ENCODE assay signal across 9 cellular contexts in the genomic region with DNA sequence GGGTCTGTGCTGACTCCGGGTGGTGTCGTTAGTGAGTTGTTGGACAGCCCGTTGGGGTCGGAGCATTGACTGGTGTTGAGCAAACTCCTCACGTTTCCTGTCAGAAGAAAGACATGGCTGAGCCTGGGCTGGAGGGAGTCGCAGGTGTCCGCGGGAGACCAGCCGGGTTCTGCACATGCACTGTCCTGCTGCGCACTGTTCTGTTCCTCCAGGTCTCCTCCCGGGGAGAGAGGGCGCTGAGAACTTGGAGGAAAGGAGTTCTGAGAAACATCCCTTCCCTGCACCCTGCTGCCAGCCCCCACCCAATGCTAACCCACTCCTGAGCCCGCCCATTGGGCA. TPM values are rescaled to one million over a fixed set of nuclear protein-coding genes. Genes with fewer than 3 reads are reported as not detected.
A peak's percentile ranks its signal among the peaks of the same experiment; 100 is the strongest.
DNase-seq lines count a peak whose midpoint lies in the region; ATAC-seq, FAIRE-seq and TF ChIP-seq lines count a peak whose summit lies in the region.
"Had no signal": no experiment of that assay in that cellular context is flagged by ENCODE, and none has a peak within 500 bp of the region (broad histone marks: within the 10 kb centered on the region; RNA-seq: fewer than 3 reads in every experiment).

No MANE protein-coding gene starts in this region.

- no peak overlapping the region for H2AFZ ChIP-seq in HepG2 (ENCODE audit: low read length)

- TF ChIP-seq POLR2A in HepG2 (IDR thresholded peaks at IDR 0.05; ENCODE audit: insufficient read depth in 1 of 2, low read depth in 2 of 2, low read length in 2 of 2), result no peak

- H3K79me2 ChIP-seq in HepG2 (ENCODE audit: insufficient read depth, low read length), result no peaks in the 10 kb centered on the region

- H3K36me3 Mint-ChIP-seq in central memory CD8-positive, alpha-beta T cell (ENCODE audit: insufficient read depth), result peaks cover 28% of the 10 kb centered on the region

- TF ChIP-seq RAD21 in liver (IDR thresholded peaks at IDR 0.05), result no peak
- TF ChIP-seq RAD21 in HepG2 (CRISPR knock-in tag; IDR thresholded peaks at IDR 0.05), result no peak

- FAIRE-seq in HepG2 (lab: Jason Lieb, UNC), result no peak

- H3K27ac ChIP-seq in liver (ENCODE audit: low read depth in 1 of 2, low read length in 2 of 2) (no peak overlapping the region), HepG2 (ENCODE audit: extremely low read length, insufficient read depth, low read length) (no peak overlapping the region), mucosa of rectum (ENCODE audit: low read depth in 2 of 2, low read length in 2 of 2) (no peak overlapping the region)

- WGBS in liver, result 45% methylated on average over 13 of the region's 13 CpGs
- 71% methylated on average over 12 of the region's 13 CpGs for WGBS in HepG2 (ENCODE audit: low lambda C conversion rate)

- CTCF ChIA-PET in HepG2 (lab: Yijun Ruan, JAX; ENCODE audit: low intra/inter-chr PET ratio, low total read pairs), result no interaction called here

- no peaks in the 10 kb centered on the region for H4K20me1 ChIP-seq in HepG2 (ENCODE audit: insufficient read depth, low read length)

- peaks cover 17 to 30% (median 20%) of the 10 kb centered on the region in 4 donors for H3K9me3 ChIP-seq in liver (ENCODE audit: control insufficient read depth in 4 of 4, low read length in 3 of 4)
- H3K9me3 ChIP-seq in HepG2 (ENCODE audit: low read length), result peaks cover 86% of the 10 kb centered on the region
- peaks cover 8 to 16% of the 10 kb centered on the region in 2 donors for H3K9me3 ChIP-seq in mucosa of rectum (ENCODE audit: control insufficient read depth in 2 of 2, low read length in 2 of 2)

- no peak overlapping the region for H3K4me2 ChIP-seq in HepG2 (ENCODE audit: low read depth, low read length)

- H3K27ac Mint-ChIP-seq in central memory CD8-positive, alpha-beta T cell (ENCODE audit: low read depth), result peak overlapping the region; percentile 98

- H3K36me3 ChIP-seq in liver (ENCODE audit: control insufficient read depth in 4 of 4, insufficient read depth in 3 of 4, low read depth in 1 of 4, low read length in 3 of 4), result peaks cover 0 to 13% (median 8%) of the 10 kb centered on the region in 4 donors
- H3K36me3 ChIP-seq in HepG2 (replicated peaks in 1 of 2; ENCODE audit: control insufficient read depth in 1 of 2, insufficient read depth in 2 of 2, low read length in 2 of 2), result no peaks in the 10 kb centered on the region
- peaks cover 4 to 14% of the 10 kb centered on the region in 2 donors for H3K36me3 ChIP-seq in mucosa of rectum (ENCODE audit: control insufficient read depth in 2 of 2, insufficient read depth in 2 of 2, low read length in 2 of 2)

- H3K27me3 Mint-ChIP-seq in central memory CD8-positive, alpha-beta T cell, result no peaks in the 10 kb centered on the region

- intact Hi-C loops in HepG2 (cut with micrococcal nuclease; ENCODE audit: unreplicated experiment), result no loop called here

- TF ChIP-seq CTCF in liver (IDR thresholded peaks at IDR 0.05; ENCODE audit: low read depth, low read length, missing input control) (no peak), HepG2 (CRISPR knock-in tag; IDR thresholded peaks at IDR 0.05) (no peak)

- H3K9ac ChIP-seq in liver (ENCODE audit: low read depth in 1 of 2, low read length in 2 of 2), result no peak overlapping the region
- H3K9ac ChIP-seq in HepG2 (ENCODE audit: insufficient read depth, low read depth, low read length), result no peak overlapping the region
- H3K9ac ChIP-seq in mucosa of rectum (ENCODE audit: low read depth in 1 of 2, low read length in 2 of 2), result peak overlapping the region in 1 of 2 donors; percentile 99

- H3K4me3 ChIP-seq in liver (ENCODE audit: low read depth in 1 of 3, low read length in 3 of 3) (peak overlapping the region; percentile 77 to 97 (median 90)), HepG2 (replicated peaks in 1 of 3; ENCODE audit: insufficient read depth in 1 of 3, low read depth in 2 of 3, low read length in 3 of 3) (no peak overlapping the region), mucosa of rectum (ENCODE audit: low read length in 2 of 2) (peak overlapping the region; percentile 81 to 86)

- H3K27me3 ChIP-seq in liver (ENCODE audit: control insufficient read depth in 4 of 4, insufficient read depth in 4 of 4, low read length in 3 of 4) (no peaks in the 10 kb centered on the region), HepG2 (ENCODE audit: control insufficient read depth in 1 of 2, insufficient read depth in 2 of 2, low read length in 2 of 2) (no peaks in the 10 kb centered on the region), mucosa of rectum (ENCODE audit: control insufficient read depth in 2 of 2, insufficient read depth in 2 of 2, low read length in 2 of 2) (no peaks in the 10 kb centered on the region)

- no peak for DNase-seq in HepG2 (ENCODE audit: low spot score)
- DNase-seq in central memory CD8-positive, alpha-beta T cell (ENCODE audit: low spot score in 2 of 2), result no peak

- H3K4me3 Mint-ChIP-seq in central memory CD8-positive, alpha-beta T cell, result peak overlapping the region; percentile 100

- peaks cover 4% of the 10 kb centered on the region for H3K9me3 Mint-ChIP-seq in central memory CD8-positive, alpha-beta T cell

- no peak for TF ChIP-seq EP300 in HepG2 (IDR thresholded peaks at IDR 0.05; ENCODE audit: low read depth in 2 of 2, low read length in 2 of 2)
- TF ChIP-seq EP300 in HepG2 (CRISPR knock-in tag; IDR thresholded peaks at IDR 0.05; ENCODE audit: borderline replicate concordance), result no peak

- in situ Hi-C loops in HepG2 (cut with HindIII; ENCODE audit: extremely low pct_ligation_motif_present, low pct_unique_long_range_greater_than_20kb), result no loop called here

- peaks cover 40% of the 10 kb centered on the region for H3K4me1 Mint-ChIP-seq in central memory CD8-positive, alpha-beta T cell

- peaks cover 4 to 12% (median 8%) of the 10 kb centered on the region in 4 donors for H3K4me1 ChIP-seq in liver (ENCODE audit: control insufficient read depth in 4 of 4, insufficient read depth in 4 of 4, low read length in 3 of 4)
- H3K4me1 ChIP-seq in HepG2 (ENCODE audit: insufficient read depth, low read length), result no peaks in the 10 kb centered on the region
- peaks cover 7 to 9% of the 10 kb centered on the region in 2 donors for H3K4me1 ChIP-seq in mucosa of rectum (ENCODE audit: control insufficient read depth in 2 of 2, insufficient read depth in 2 of 2, low read length in 2 of 2)

- ATAC-seq in HepG2 (no peak), GM19463 (IDR thresholded peaks at IDR 0.05; ENCODE audit: unreplicated experiment) (no peak), GM21529 (IDR thresholded peaks at IDR 0.05; ENCODE audit: unreplicated experiment) (no peak), HG03342 (IDR thresholded peaks at IDR 0.05; ENCODE audit: unreplicated experiment) (no peak), GM21717 (IDR thresholded peaks at IDR 0.05; ENCODE audit: unreplicated experiment) (no peak)
- ATAC-seq in central memory CD8-positive, alpha-beta T cell (replicated peaks; ENCODE audit: extremely low read depth, poor library complexity, severe bottlenecking), result no peak

- POLR2A ChIA-PET in HepG2 (lab: Yijun Ruan, JAX), result no interaction called here

- BruUV-seq in HepG2 (replicated peaks; lab: Mats Ljungman, UMichigan), result no TSS peak

TF ChIP-seq in HepG2, 621 proteins besides CTCF, POLR2A, EP300 and RAD21 (continues in another document):
- TF ChIP-seq ZFP1 (CRISPR knock-in tag; IDR thresholded peaks at IDR 0.05), result no peak

RNA-seq across cellular contexts. Expression of a gene that starts 1.1 kb away (rescaled TPM):
- total RNA-seq in liver (10 to 100 TPM; 12.4 to 15.4 TPM), HepG2 (2016; rRNA removed; fragmentation: Illumina TruSeq; extraction: Trizol) (not detected in 2 replicates)
- polyA plus RNA-seq in liver (1 to 10 TPM; 2.1 to 3.1 TPM), HepG2 (2011; rRNA removed) (not detected in 2 replicates)
- total RNA-seq in HepG2 (2016; cell fraction: cytosol; rRNA removed; fragmentation: Illumina TruSeq; extraction: Trizol; ENCODE audit: low read depth), result not detected in 2 replicates
- not detected in 2 replicates for total RNA-seq in HepG2 (2016; cell fraction: insoluble cytoplasmic fraction; rRNA removed; fragmentation: Illumina TruSeq; extraction: Trizol)
- total RNA-seq in HepG2 (2016; cell fraction: membrane; rRNA removed; fragmentation: Illumina TruSeq; extraction: Trizol), result not detected in 2 replicates
- total RNA-seq in HepG2 (2016; cell fraction: nucleus; rRNA removed; fragmentation: Illumina TruSeq; extraction: Trizol), result not detected in 2 replicates
- not detected in 2 replicates for polyA plus RNA-seq in HepG2 (2011; cell fraction: cytosol; rRNA removed)
- polyA plus RNA-seq in HepG2 (2011; cell fraction: nucleus; rRNA removed), result not detected in 2 replicates
- polyA plus RNA-seq in HepG2 (2012), result not detected in 2 replicates
- polyA plus RNA-seq in HepG2 (2016; cell fraction: cytosol; fragmentation: Illumina TruSeq; extraction: Trizol; ENCODE audit: low read depth), result not detected in 2 replicates
- polyA plus RNA-seq in HepG2 (2016; cell fraction: insoluble cytoplasmic fraction; fragmentation: Illumina TruSeq; extraction: Trizol; ENCODE audit: low read depth), result not detected in 2 replicates
- polyA plus RNA-seq in HepG2 (2016; cell fraction: membrane; fragmentation: Illumina TruSeq; extraction: Trizol; ENCODE audit: low read depth), result not detected in 2 replicates
- polyA plus RNA-seq in HepG2 (2016; cell fraction: nucleus; fragmentation: Illumina TruSeq; extraction: Trizol; ENCODE audit: insufficient read depth, low read depth), result not detected in 2 replicates
- polyA minus RNA-seq in HepG2 (2011; rRNA and poly(A)+ RNA removed; ENCODE audit: low replicate concordance), result not detected in 2 replicates
- polyA minus RNA-seq in HepG2 (2011; cell fraction: cytosol; rRNA and poly(A)+ RNA removed), result not detected in 2 replicates
- not detected in 2 replicates for polyA minus RNA-seq in HepG2 (2011; cell fraction: nucleus; rRNA and poly(A)+ RNA removed)

RNA-seq across cellular contexts. Expression of a gene that starts 33.5 kb away (rescaled TPM):
- total RNA-seq in liver, result under 1 TPM in 1 of 2 donors, not detected in 1; 0.89 TPM
- not detected for polyA plus RNA-seq in liver
- total RNA-seq in HepG2 (2016; rRNA removed; fragmentation: Illumina TruSeq; extraction: Trizol), result not detected in 2 replicates
- total RNA-seq in HepG2 (2016; cell fraction: cytosol; rRNA removed; fragmentation: Illumina TruSeq; extraction: Trizol; ENCODE audit: low read depth), result not detected in 2 replicates
- total RNA-seq in HepG2 (2016; cell fraction: insoluble cytoplasmic fraction; rRNA removed; fragmentation: Illumina TruSeq; extraction: Trizol), result not detected in 2 replicates
- total RNA-seq in HepG2 (2016; cell fraction: membrane; rRNA removed; fragmentation: Illumina TruSeq; extraction: Trizol), result not detected in 2 replicates
- not detected in 2 replicates for total RNA-seq in HepG2 (2016; cell fraction: nucleus; rRNA removed; fragmentation: Illumina TruSeq; extraction: Trizol)
- polyA plus RNA-seq in HepG2 (2011; rRNA removed), result not detected in 2 replicates
- polyA plus RNA-seq in HepG2 (2011; cell fraction: cytosol; rRNA removed), result not detected in 2 replicates
- polyA plus RNA-seq in HepG2 (2011; cell fraction: nucleus; rRNA removed), result not detected in 2 replicates
- polyA plus RNA-seq in HepG2 (2012), result not detected in 2 replicates
- polyA plus RNA-seq in HepG2 (2016; cell fraction: cytosol; fragmentation: Illumina TruSeq; extraction: Trizol; ENCODE audit: low read depth), result not detected in 2 replicates
- polyA plus RNA-seq in HepG2 (2016; cell fraction: insoluble cytoplasmic fraction; fragmentation: Illumina TruSeq; extraction: Trizol; ENCODE audit: low read depth), result not detected in 2 replicates
- polyA plus RNA-seq in HepG2 (2016; cell fraction: membrane; fragmentation: Illumina TruSeq; extraction: Trizol; ENCODE audit: low read depth), result not detected in 2 replicates
- not detected in 2 replicates for polyA plus RNA-seq in HepG2 (2016; cell fraction: nucleus; fragmentation: Illumina TruSeq; extraction: Trizol; ENCODE audit: insufficient read depth, low read depth)
- polyA minus RNA-seq in HepG2 (2011; rRNA and poly(A)+ RNA removed; ENCODE audit: low replicate concordance), result not detected in 2 replicates
- polyA minus RNA-seq in HepG2 (2011; cell fraction: cytosol; rRNA and poly(A)+ RNA removed), result not detected in 2 replicates
- polyA minus RNA-seq in HepG2 (2011; cell fraction: nucleus; rRNA and poly(A)+ RNA removed), result not detected in 2 replicates
- total RNA-seq: NCI-H460 had no signal

Comparison
In these comparisons a context has a peak if more than half of its experiments do, and no peak if none do; other contexts are left out.
1. H3K4me3 ChIP-seq: peak in liver (3 of 3) and mucosa of rectum (2 of 2); none in HepG2 (0 of 3).
2. RNA of a gene that starts 1.1 kb away (total RNA-seq): 12.4 to 15.4 TPM in liver; not detected in HepG2; every median in the first group is over 10 times any median in the second.